In the genomic region with DNA sequence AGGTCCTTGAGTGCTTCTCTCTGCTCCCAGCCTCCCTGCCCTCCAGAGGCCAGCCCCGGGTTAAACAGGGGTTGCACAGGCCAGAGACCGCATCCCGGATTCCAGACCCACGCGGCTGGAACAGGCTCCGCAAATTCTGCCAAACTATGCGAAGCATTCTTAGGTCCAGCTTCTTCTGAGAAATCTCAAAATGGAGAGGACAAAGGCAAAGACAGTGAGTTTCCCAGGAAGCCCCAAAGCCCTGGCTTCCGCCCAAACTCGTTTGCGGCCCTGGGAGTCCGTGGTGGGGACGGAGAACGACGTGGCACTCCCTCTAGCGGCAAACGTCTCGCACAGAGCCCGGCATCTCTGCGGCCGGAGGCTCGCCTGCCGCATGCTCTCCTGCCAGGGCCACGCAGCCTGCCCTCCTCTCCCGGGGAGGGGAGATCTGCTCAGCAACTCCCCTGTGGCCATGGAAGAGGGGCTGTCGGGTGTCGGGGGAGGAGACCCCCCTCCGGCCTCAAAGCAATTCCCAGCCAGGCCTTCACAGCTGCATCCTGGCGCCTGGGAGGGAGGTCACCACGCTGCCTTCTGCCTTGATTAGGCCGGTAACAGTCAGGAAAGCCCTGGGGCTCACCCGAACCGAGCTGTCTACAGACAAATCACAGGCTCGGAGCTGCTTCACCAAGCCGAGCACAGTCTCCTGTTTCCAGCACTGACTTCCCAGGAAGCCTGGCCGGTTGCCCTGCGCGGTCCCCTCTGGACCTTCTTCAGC, we compare ENCODE assay signal across 8 cellular contexts. TPM values are rescaled to one million over a fixed set of nuclear protein-coding genes. Genes with fewer than 3 reads are reported as not detected.
DNase-seq lines count a peak whose midpoint lies in the region; FAIRE-seq and TF ChIP-seq lines count a peak whose summit lies in the region.

No MANE protein-coding gene starts in this region.

- H3K9me3 ChIP-seq in HEK293 (ENCODE audit: control insufficient read depth, insufficient read depth, low read depth, low read length) (no peaks in the 10 kb centered on the region), MG63 (no peaks in the 10 kb centered on the region), H1 (ENCODE audit: insufficient read depth in 2 of 2, low read depth in 1 of 2, low read length in 1 of 2) (no peaks in the 10 kb centered on the region), mesenchymal stem cell (ENCODE audit: control insufficient read depth, low read length) (no peaks in the 10 kb centered on the region)

- peak in 1 of 2 experiments; percentile 17; a peak in 1 of 3 replicates for TF ChIP-seq POLR2A in H1 (IDR thresholded peaks at IDR 0.05; ENCODE audit: control extremely low read depth in 1 of 2, low read depth in 2 of 2, low read length in 2 of 2)

- CTCF ChIA-PET in HEK293 (lab: Yijun Ruan, JAX), result interaction anchor here (0.6 to 1.8 kb wide), 18 partner anchors 10 to 823 kb away, joined by 3 to 10 read pairs (median 4); no protein-coding TSS in a partner anchor
- CTCF ChIA-PET in H1 (lab: Charles Lee; ENCODE audit: partially characterized antibody), result interaction anchor here (0.6 to 3.3 kb wide), 33 partner anchors 9 to 423 kb away, joined by 3 to 14 read pairs (median 4); no protein-coding TSS in a partner anchor

- H3K79me1 ChIP-seq in H1 (ENCODE audit: low read depth, low read length), result no peaks in the 10 kb centered on the region
- H3K79me1 ChIP-seq in mesenchymal stem cell (replicated peaks; ENCODE audit: low read length, poor library complexity, severe bottlenecking), result no peaks in the 10 kb centered on the region

- peak; percentile 22 to 47 for DNase-seq in NCI-H187 (lab: John Stamatoyannopoulos, UW)
- no peak for DNase-seq in NCI-H187 treated with DMSO at 0.1 percent for 48 hours (lab: John Stamatoyannopoulos, UW)
- peak; percentile 72 for DNase-seq in MG63
- DNase-seq in activated CD4-positive, alpha-beta T cell treated with anti-CD3 and anti-CD28 coated beads for 4 hours, result peak; percentile 37
- DNase-seq in H1 (ENCODE audit: low read depth in 1 of 2, low spot score in 2 of 2), result peak; percentile 61 to 92
- peak; percentile 74 for DNase-seq in mesenchymal stem cell
- peak; percentile 14 for DNase-seq in stimulated activated CD8-positive, alpha-beta memory T cell treated with anti-CD3 and anti-CD28 coated beads, Interleukin-15, amount 100 ng/mL, for 24 hours (ENCODE audit: low read depth)

- POLR2A ChIA-PET in HEK293 (lab: Yijun Ruan, JAX) (no interaction called here), H1 (lab: Charles Lee; ENCODE audit: partially characterized antibody) (interaction anchor here (1.4 kb wide), 1 partner anchor 21 kb away, joined by 4 read pairs; no protein-coding TSS in a partner anchor)

- no peak overlapping the region for H3K56ac ChIP-seq in H1 (replicated peaks; ENCODE audit: insufficient read length, low read depth, low read length)

- no peak overlapping the region for H3K23ac ChIP-seq in H1 (ENCODE audit: insufficient read length)
- no peak overlapping the region for H3K23ac ChIP-seq in mesenchymal stem cell (ENCODE audit: low read length in 2 of 2)

- peak; percentile 32 for FAIRE-seq in H1 (lab: Jason Lieb, UNC)

- H3K18ac ChIP-seq in H1 (ENCODE audit: extremely low read depth, low read length), result peak overlapping the region; percentile 71
- H3K18ac ChIP-seq in mesenchymal stem cell (ENCODE audit: low read depth in 1 of 2, low read length in 2 of 2), result peak overlapping the region; percentile 37 to 40

- H3K4me3 ChIP-seq in HEK293 (ENCODE audit: low read depth, low read length), result no peak overlapping the region
- H3K4me3 ChIP-seq in MG63, result no peak overlapping the region
- H3K4me3 ChIP-seq in H1 (ENCODE audit: extremely low read depth in 1 of 4, insufficient read depth in 2 of 4, low read depth in 3 of 4, low read length in 4 of 4), result peak overlapping the region in 3 of 4 experiments; percentile 5 to 19 (median 19); a peak in 1 of 8 replicates
- peak overlapping the region in 1 of 2 experiments; percentile 42 for H3K4me3 ChIP-seq in mesenchymal stem cell (ENCODE audit: insufficient read depth in 1 of 2, low read depth in 1 of 2, low read length in 2 of 2)

- H3K14ac ChIP-seq in H1 (ENCODE audit: insufficient read length) (no peak overlapping the region), mesenchymal stem cell (ENCODE audit: low read length in 2 of 2) (no peak overlapping the region)

- peak overlapping the region; percentile 98 for H2AFZ ChIP-seq in H1 (ENCODE audit: low read length)
- peak overlapping the region; percentile 64 for H2AFZ ChIP-seq in mesenchymal stem cell (ENCODE audit: low read depth, low read length)

- H3K23me2 ChIP-seq in H1 (ENCODE audit: low read depth, low read length), result no peaks in the 10 kb centered on the region

- H2BK15ac ChIP-seq in H1 (ENCODE audit: low read length) (peak overlapping the region; percentile 61; the same call in 1 of the 2 replicates), mesenchymal stem cell (ENCODE audit: low read depth, poor library complexity, severe bottlenecking) (peak overlapping the region; percentile 33)

- peak; percentile 64 to 78 for TF ChIP-seq RAD21 in H1 (IDR thresholded peaks at IDR 0.05 in 1 of 2, conservative IDR thresholded peaks at IDR 0.05 in 1 of 2; ENCODE audit: low read depth in 2 of 2, low read length in 2 of 2)

- peak overlapping the region; percentile 64 for H2BK120ac ChIP-seq in H1 (replicated peaks; ENCODE audit: low read depth, low read length)
- H2BK120ac ChIP-seq in mesenchymal stem cell (ENCODE audit: low read depth, low read length), result peak overlapping the region; percentile 42

- 32% methylated on average over 32 of the region's 37 CpGs; no CpG with 5 or more reads in 1 of the 2 experiments for WGBS in H1 (ENCODE audit: extremely low coverage in 1 of 2, insufficient coverage in 1 of 2, insufficient read length in 1 of 2, insufficient replicate concordance in 2 of 2, low coverage in 1 of 2, low lambda C conversion rate in 2 of 2, missing lambda C conversion rate in 1 of 2), 2 experiments
- WGBS in mesenchymal stem cell, result 20% methylated on average over 35 of the region's 37 CpGs

- no peaks in the 10 kb centered on the region for H3K27me3 ChIP-seq in MG63
- peaks cover 0 to 14% (median 8%) of the 10 kb centered on the region in 4 experiments; a peak in 5 of 7 replicates for H3K27me3 ChIP-seq in H1 (replicated peaks in 1 of 4; ENCODE audit: control insufficient read depth in 3 of 4, extremely low read depth in 1 of 4, insufficient read depth in 3 of 4, low read length in 3 of 4)
- H3K27me3 ChIP-seq in mesenchymal stem cell (ENCODE audit: control insufficient read depth in 1 of 2, insufficient read depth in 1 of 2, low read length in 2 of 2), result peaks cover 4 to 12% of the 10 kb centered on the region in 2 experiments

- H3K4me2 ChIP-seq in H1 (ENCODE audit: insufficient read depth in 1 of 2, low read depth in 2 of 2, low read length in 2 of 2) (peak overlapping the region in 1 of 2 experiments; percentile 62; a peak in 3 of 4 replicates), mesenchymal stem cell (ENCODE audit: low read length, poor library complexity, severe bottlenecking) (peak overlapping the region; percentile 1)

- H3K4me1 ChIP-seq in HEK293 (ENCODE audit: control insufficient read depth, insufficient read depth, low read length), result no peaks in the 10 kb centered on the region
- H3K4me1 ChIP-seq in H1 (replicated peaks in 1 of 4; ENCODE audit: control insufficient read depth in 3 of 4, insufficient read depth in 4 of 4, low read length in 3 of 4), result peaks cover 0 to 5% (median 3%) of the 10 kb centered on the region in 4 experiments; a peak in 5 of 7 replicates
- H3K4me1 ChIP-seq in mesenchymal stem cell (ENCODE audit: control insufficient read depth, insufficient read depth, low read depth, low read length), result peaks cover 24% of the 10 kb centered on the region

- no peaks in the 10 kb centered on the region for H4K20me1 ChIP-seq in H1 (replicated peaks in 1 of 2; ENCODE audit: control insufficient read depth in 1 of 2, insufficient read depth in 2 of 2, low read length in 2 of 2)

- H4K8ac ChIP-seq in H1 (ENCODE audit: extremely low read depth, insufficient read depth, low read length), result peak overlapping the region; percentile 90; the same call in 1 of the 2 replicates
- H4K8ac ChIP-seq in mesenchymal stem cell (ENCODE audit: low read length), result peak overlapping the region; percentile 92

- no peak overlapping the region for H2AK5ac ChIP-seq in H1 (ENCODE audit: low read depth, low read length)
- H2AK5ac ChIP-seq in mesenchymal stem cell (ENCODE audit: low read length, severe bottlenecking), result peak overlapping the region; percentile 68

- H3K27ac ChIP-seq in HEK293 (ENCODE audit: extremely low read depth, low read depth, low read length) (no peak overlapping the region), H1 (ENCODE audit: low read depth, low read length) (no peak overlapping the region), mesenchymal stem cell (ENCODE audit: low read length, poor library complexity, severe bottlenecking) (peak overlapping the region; percentile 17)

- H2BK12ac ChIP-seq in H1 (ENCODE audit: low read depth, low read length) (0 out of 2 replicates have a peak overlapping the region, but pooled peaks have one; percentile 50), mesenchymal stem cell (ENCODE audit: low read length in 2 of 2) (peak overlapping the region; percentile 28 to 61)

- no peak overlapping the region for H2BK5ac ChIP-seq in H1 (ENCODE audit: low read depth, low read length)
- no peak overlapping the region for H2BK5ac ChIP-seq in mesenchymal stem cell (ENCODE audit: low read depth, low read length, poor library complexity, severe bottlenecking)

- peak overlapping the region; percentile 11 for H4K91ac ChIP-seq in H1 (replicated peaks; ENCODE audit: insufficient read length, low read length)
- H4K91ac ChIP-seq in mesenchymal stem cell (ENCODE audit: low read length), result no peak overlapping the region

- H2BK20ac ChIP-seq in H1 (ENCODE audit: low read length), result no peak overlapping the region

- H3K36me3 ChIP-seq in HEK293 (ENCODE audit: control insufficient read depth in 2 of 2, insufficient read depth in 1 of 2, low read length in 2 of 2), result no peaks in the 10 kb centered on the region
- no peaks in the 10 kb centered on the region for H3K36me3 ChIP-seq in MG63
- H3K36me3 ChIP-seq in H1 (ENCODE audit: control insufficient read depth in 2 of 4, insufficient read depth in 4 of 4, low read length in 3 of 4), result no peaks in the 10 kb centered on the region
- no peaks in the 10 kb centered on the region for H3K36me3 ChIP-seq in mesenchymal stem cell (ENCODE audit: control insufficient read depth in 1 of 2, insufficient read depth in 2 of 2, low read depth in 1 of 2, low read length in 2 of 2)

- no peak overlapping the region for H4K5ac ChIP-seq in H1 (ENCODE audit: insufficient read length, low read depth, low read length)

- no peak for TF ChIP-seq EP300 in H1 (IDR thresholded peaks at IDR 0.05; ENCODE audit: borderline replicate concordance in 1 of 2, low read depth in 2 of 2, low read length in 2 of 2)

- no peak overlapping the region for H3K4ac ChIP-seq in H1 (replicated peaks; ENCODE audit: insufficient read length, low read depth, low read length)
- peak overlapping the region; percentile 11 to 47 for H3K4ac ChIP-seq in mesenchymal stem cell (ENCODE audit: low read depth in 1 of 2, low read length in 2 of 2)

- TF ChIP-seq CTCF in HEK293 (tag by site-specific recombination; IDR thresholded peaks at IDR 0.05) (0 out of 2 replicates have a peak, but pooled peaks have one; percentile 28), H1 (IDR thresholded peaks at IDR 0.05; ENCODE audit: control extremely low read depth in 1 of 3, insufficient read depth in 1 of 3, low read depth in 1 of 3, low read length in 3 of 3) (peak; percentile 78 to 90 (median 90))

- H3K79me2 ChIP-seq in H1 (ENCODE audit: control insufficient read depth in 1 of 2, insufficient read depth in 2 of 2, low read length in 2 of 2), result no peaks in the 10 kb centered on the region

- H3K9ac ChIP-seq in H1 (replicated peaks in 1 of 4; ENCODE audit: extremely low read depth in 1 of 4, low read depth in 3 of 4, low read length in 3 of 4) (no peak overlapping the region), mesenchymal stem cell (ENCODE audit: low read length) (peak overlapping the region; percentile 69)

RNA-seq across cellular contexts. Expression of a gene that starts 33.4 kb away (rescaled TPM):
- total RNA-seq in MG63 (2014; rRNA removed; shearing (Covaris generic); ENCODE audit: low replicate concordance), result 0.69 and 1.5 TPM in 2 replicates
- 4.3 and 4.7 TPM in 2 replicates for total RNA-seq in H1 (2021; fragmentation: NEBNext Ultra II Directional; extraction: Animal tissue kit (Norgen Biotek cat#: 25700))
- 1.1 and 2.6 TPM in 2 replicates for polyA plus RNA-seq in H1 (2011; rRNA removed)
- polyA plus RNA-seq in H1 (2011; cell fraction: cytosol; rRNA removed), result 1.8 TPM
- 6.5 TPM for polyA plus RNA-seq in H1 (2011; cell fraction: nucleus; rRNA removed)
- polyA plus RNA-seq in H1 (2012, experiment 1 of 2), result 2.1 to 2.4 TPM (median 2.2 TPM) in 4 replicates
- polyA plus RNA-seq in H1 (2012, experiment 2 of 2), result 1.4 TPM
- polyA plus RNA-seq in H1 (2013, experiment 1 of 2), result 2.0 TPM
- 2.0 TPM for polyA plus RNA-seq in H1 (2013, experiment 2 of 2)
- polyA minus RNA-seq in H1 (2011; rRNA and poly(A)+ RNA removed), result 1.2 and 1.5 TPM in 2 replicates
- polyA minus RNA-seq in H1 (2011; cell fraction: cytosol; rRNA and poly(A)+ RNA removed), result 1.8 TPM
- polyA minus RNA-seq in H1 (2011; cell fraction: nucleus; rRNA and poly(A)+ RNA removed), result 5.0 TPM
- polyA plus RNA-seq in mesenchymal stem cell (2013, experiment 1 of 2), result 11.5 TPM
- polyA plus RNA-seq in mesenchymal stem cell (2013, experiment 2 of 2), result 11.2 TPM

Comparison
In these comparisons a context has a peak if more than half of its experiments do, and no peak if none do; other contexts are left out.
1. H3K4me3 ChIP-seq: peak in H1 (3 of 4); none in HEK293 (single experiment) and MG63 (single experiment).